ENCODE assay signal across 32 cellular contexts in the genomic region with DNA sequence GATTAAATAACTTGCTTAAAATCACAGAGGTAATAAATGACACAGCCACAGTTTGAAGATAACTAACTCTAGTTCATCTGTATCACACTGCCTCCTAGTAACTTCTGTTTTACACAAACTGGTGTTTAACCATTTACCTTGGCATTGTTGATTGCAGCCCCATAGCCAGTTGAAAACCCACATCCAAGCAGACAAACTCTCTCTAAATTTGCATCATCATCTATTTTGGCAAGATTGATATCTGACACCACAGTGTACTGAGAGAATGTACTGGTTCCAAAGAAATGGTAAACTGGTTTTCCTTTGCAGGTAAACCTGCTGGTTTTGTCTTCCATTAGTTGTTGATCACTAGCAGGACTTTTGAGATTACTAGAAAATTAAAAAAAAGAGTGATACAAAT. TPM values are rescaled to one million over a fixed set of nuclear protein-coding genes. Genes with fewer than 3 reads are reported as not detected.
"Had no signal": no experiment of that assay in that cellular context is flagged by ENCODE, and none has a peak within 500 bp of the region (broad histone marks: within the 10 kb centered on the region; RNA-seq: fewer than 3 reads in every experiment).

No MANE protein-coding gene starts in this region.

- FAIRE-seq: frontal cortex had no signal

- H3K36me3 ChIP-seq: ascending aorta, breast epithelium, cardiac muscle cell had no signal

- H3K27ac ChIP-seq: ascending aorta, breast epithelium, cardiac muscle cell, coronary artery, dorsolateral prefrontal cortex had no signal

- H3K4me1 ChIP-seq: ascending aorta, breast epithelium had no signal

- ATAC-seq: activated CD4-positive, alpha-beta T cell treated with anti-CD3 and anti-CD28 coated beads for 36 hours; activated CD8-positive, alpha-beta memory T cell treated with anti-CD3 and anti-CD28 coated beads, Interleukin-2, amount 10 ng/mL, durations not matched to agents 7 days and 5 days; activated CD8-positive, alpha-beta T cell treated with anti-CD3 and anti-CD28 coated beads, Interleukin-2, amount 10 ng/mL, durations not matched to agents 7 days and 5 days; activated naive CD8-positive, alpha-beta T cell treated with anti-CD3 and anti-CD28 coated beads, Interleukin-2, amount 50 U/mL, for 24 hours; esophagus mucosa had no signal

- H3K4me3 ChIP-seq: ascending aorta, breast epithelium, cardiac muscle cell, coronary artery, dorsolateral prefrontal cortex had no signal

- H3K27me3 ChIP-seq: ascending aorta, breast epithelium, cardiac muscle cell, dorsolateral prefrontal cortex had no signal

- H3K9me3 ChIP-seq: ascending aorta, breast epithelium had no signal

- DNase-seq: activated CD4-positive, alpha-beta memory T cell treated with anti-CD3 and anti-CD28 coated beads for 36 hours; activated CD4-positive, alpha-beta T cell treated with anti-CD3 and anti-CD28 coated beads for 36 hours; activated CD4-positive, alpha-beta T cell treated with anti-CD3 and anti-CD28 coated beads, Interleukin-2, amount 10 ng/mL, durations not matched to agents 24 days and 14 days; activated CD4-positive, CD25-positive, alpha-beta regulatory T cell; activated CD4-positive, CD25-positive, alpha-beta regulatory T cell treated with anti-CD3 and anti-CD28 coated beads, Interleukin-2, amount 50 U/mL, for 72 hours; activated CD8-positive, alpha-beta memory T cell treated with anti-CD3 and anti-CD28 coated beads, Interleukin-2, amount 10 ng/mL, durations not matched to agents 7 days and 5 days; activated CD8-positive, alpha-beta memory T cell treated with anti-CD3 and anti-CD28 coated beads, Interleukin-2, amount 50 U/mL, for 4 hours; activated CD8-positive, alpha-beta T cell treated with anti-CD3 and anti-CD28 coated beads, Interleukin-2, amount 10 ng/mL, durations not matched to agents 7 days and 5 days; activated effector memory CD4-positive, alpha-beta T cell treated with anti-CD3 and anti-CD28 coated beads, Interleukin-2, amount 50 U/mL, for 16 hours; activated naive CD4-positive, alpha-beta T cell treated with anti-CD3 and anti-CD28 coated beads for 36 hours; activated naive CD8-positive, alpha-beta T cell treated with anti-CD3 and anti-CD28 coated beads for 36 hours; activated naive CD8-positive, alpha-beta T cell treated with anti-CD3 and anti-CD28 coated beads, Interleukin-2, amount 50 U/mL, for 24 hours; activated T-cell treated with anti-CD3 and anti-CD28 coated beads, Interleukin-2, amount 50 U/mL, for 1 hour; activated T-cell treated with anti-CD3 and anti-CD28 coated beads, Interleukin-2, amount 50 U/mL, for 48 hours; dorsolateral prefrontal cortex; effector memory CD4-positive, alpha-beta T cell; endodermal cell; foreskin fibroblast; head of caudate nucleus; T-helper 2 cell had no signal

RNA-seq across cellular contexts. Expression of a gene that starts 7.8 kb away (rescaled TPM):
- total RNA-seq: activated CD4-positive, alpha-beta memory T cell treated with anti-CD3 and anti-CD28 coated beads for 36 hours; activated CD4-positive, alpha-beta T cell treated with anti-CD3 and anti-CD28 coated beads for 36 hours; activated CD4-positive, alpha-beta T cell treated with anti-CD3 and anti-CD28 coated beads, Interleukin-2, amount 10 ng/mL, durations not matched to agents 24 days and 14 days; activated CD8-positive, alpha-beta memory T cell treated with anti-CD3 and anti-CD28 coated beads for 36 hours; activated CD8-positive, alpha-beta memory T cell treated with anti-CD3 and anti-CD28 coated beads, Interleukin-2, amount 10 ng/mL, durations not matched to agents 7 days and 5 days; activated CD8-positive, alpha-beta T cell treated with anti-CD3 and anti-CD28 coated beads, Interleukin-2, amount 10 ng/mL, durations not matched to agents 7 days and 5 days; activated naive CD4-positive, alpha-beta T cell treated with anti-CD3 and anti-CD28 coated beads for 36 hours; activated naive CD8-positive, alpha-beta T cell treated with anti-CD3 and anti-CD28 coated beads for 36 hours; activated T-helper 1 cell treated with anti-CD3 and anti-CD28 coated beads, Interleukin-12 subunit alpha, Interleukin-12 subunit beta, Interleukin-2, Interleukin-4 antibody, amounts not matched to agents 30 ng/mL and 10 ng/mL and 1 ng/mL, durations not matched to agents 14 hours and 24 hours and 36 hours; activated T-helper 2 cell treated with anti-CD3 and anti-CD28 coated beads, Interferon-gamma antibody, Interleukin-2, Interleukin-4, amounts not matched to agents 10 μg/mL and 5 μg/mL and 100 μg/mL, durations not matched to agents 14 hours and 24 hours and 36 hours; cardiac muscle cell; cerebellum; endodermal cell; epithelial cell of proximal tubule; frontal cortex; T-helper 1 cell treated with Interleukin-12 subunit alpha and Interleukin-12 subunit beta and Interleukin-4 antibody, amounts not matched to agents 30 ng/mL and 1 ng/mL, for 36 hours had no signal
